ENCODE assay signal across 11 cellular contexts in the genomic region with DNA sequence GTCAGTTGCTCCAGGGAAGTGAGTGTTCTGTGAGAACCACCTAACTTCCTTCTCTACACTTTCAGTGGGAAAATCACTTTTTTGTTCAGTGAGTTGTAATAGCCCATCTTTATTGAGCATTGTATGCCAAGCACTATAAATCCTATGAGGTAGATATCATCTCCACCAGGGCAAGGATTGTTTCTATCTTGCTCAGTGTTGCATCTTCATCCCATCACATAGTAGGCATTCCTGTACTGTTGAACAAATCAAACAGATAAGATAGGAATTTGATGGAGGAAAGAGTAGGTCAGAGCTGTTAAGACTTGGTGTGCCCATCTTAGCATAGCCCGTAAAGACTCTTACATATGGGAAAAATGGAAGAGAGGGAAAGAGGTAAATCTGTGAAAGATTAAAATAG. TPM values are rescaled to one million over a fixed set of nuclear protein-coding genes. Genes with fewer than 3 reads are reported as not detected.
A peak's percentile ranks its signal among the peaks of the same experiment; 100 is the strongest.
DNase-seq lines count a peak whose midpoint lies in the region; ATAC-seq and TF ChIP-seq lines count a peak whose summit lies in the region.
"Had no signal": no experiment of that assay in that cellular context is flagged by ENCODE, and none has a peak within 500 bp of the region (broad histone marks: within the 10 kb centered on the region; RNA-seq: fewer than 3 reads in every experiment).

No MANE protein-coding gene starts in this region.

- no peak overlapping the region for H3K9ac ChIP-seq in SK-N-SH

- H3K27ac ChIP-seq in SK-N-SH (ENCODE audit: low read depth in 2 of 2, low read length in 1 of 2) (peak overlapping the region; percentile 98 to 99; a peak in 3 of 4 replicates), adrenal gland (peak overlapping the region in 3 of 5 donors; percentile 19 to 98 (median 97)), temporal lobe (ENCODE audit: low read depth, low read length) (peak overlapping the region; percentile 89)

- peaks cover 4% of the 10 kb centered on the region; the same call in 1 of the 2 replicates for H4K20me1 ChIP-seq in SK-N-SH (ENCODE audit: insufficient read depth)

- no peaks in the 10 kb centered on the region for H3K27me3 Mint-ChIP-seq in memory B cell

- no peak overlapping the region for H3K4me3 ChIP-seq in SK-N-SH (ENCODE audit: low read depth in 2 of 2, low read length in 1 of 2)
- no peak overlapping the region for H3K4me3 ChIP-seq in adrenal gland

- H3K36me3 ChIP-seq in SK-N-SH (replicated peaks in 1 of 2; ENCODE audit: control insufficient read depth in 1 of 2, insufficient read depth in 2 of 2, low read length in 1 of 2) (peaks cover 21 to 41% of the 10 kb centered on the region in 2 experiments), adrenal gland (replicated peaks in 1 of 2) (peaks cover 0 to 22% of the 10 kb centered on the region in 2 donors)

- H3K27me3 ChIP-seq in SK-N-SH (ENCODE audit: insufficient read depth) (no peaks in the 10 kb centered on the region), adrenal gland (no peaks in the 10 kb centered on the region)

- TF ChIP-seq CTCF in SK-N-SH (IDR thresholded peaks at IDR 0.05) (no peak), adrenal gland (IDR thresholded peaks at IDR 0.05) (no peak)

- H3K9me3 Mint-ChIP-seq in memory B cell: no peaks in the 10 kb centered on the region

- H3F3A ChIP-seq in SK-N-SH (replicated peaks; ENCODE audit: insufficient read depth): peaks cover 34% of the 10 kb centered on the region

- TF ChIP-seq RAD21 in SK-N-SH (IDR thresholded peaks at IDR 0.05; ENCODE audit: low read length): no peak

- ATAC-seq in SK-N-SH treated with all-trans-retinoic acid at 6 μM for 48 hours: no peak
- ATAC-seq in memory B cell (ENCODE audit: low read depth): no peak
- no peak for ATAC-seq in HG02642 (IDR thresholded peaks at IDR 0.05; ENCODE audit: poor library complexity, unreplicated experiment)

- peaks cover 48% of the 10 kb centered on the region for H3K4me1 Mint-ChIP-seq in memory B cell

- H3K9me3 ChIP-seq in SK-N-SH (no peaks in the 10 kb centered on the region), adrenal gland (replicated peaks in 1 of 3) (no peaks in the 10 kb centered on the region)

- H3K4me3 Mint-ChIP-seq in memory B cell: no peak overlapping the region

- peaks cover 30% of the 10 kb centered on the region for H3K79me2 ChIP-seq in SK-N-SH (ENCODE audit: insufficient read depth)

- DNase-seq in SK-N-SH: no peak
- no peak for DNase-seq in adrenal gland
- DNase-seq in memory B cell (ENCODE audit: low spot score in 2 of 2): no peak
- DNase-seq in cerebellar cortex (ENCODE audit: low spot score): no peak
- DNase-seq in DMS 273 treated with DMSO at 0.1 percent for 48 hours (lab: John Stamatoyannopoulos, UW): no peak
- DNase-seq: 8988T; activated CD4-positive, alpha-beta T cell treated with anti-CD3 and anti-CD28 coated beads, Interleukin-2, amount 50 U/mL, for 1 hour; cerebellar nuclear complex had no signal

- TF ChIP-seq EP300 in SK-N-SH (IDR thresholded peaks at IDR 0.05; ENCODE audit: borderline replicate concordance in 1 of 2, low read depth in 1 of 2, low read length in 1 of 2): no peak

- H3K9me2 ChIP-seq in SK-N-SH: no peaks in the 10 kb centered on the region

- H3K36me3 Mint-ChIP-seq in memory B cell: peaks cover 4% of the 10 kb centered on the region

- no peak overlapping the region for H3K4me2 ChIP-seq in SK-N-SH

- 95% methylated on average over 1 of the region's 1 CpG for WGBS in SK-N-SH (ENCODE audit: low lambda C conversion rate)
- WGBS in adrenal gland, 4 donors: 91 to 100% (median 93%) methylated on average over 1 of the region's 1 CpG

- no peak overlapping the region for H2AFZ ChIP-seq in SK-N-SH (ENCODE audit: low read depth)

- TF ChIP-seq POLR2A in adrenal gland (IDR thresholded peaks at IDR 0.05): no peak

- POLR2A ChIA-PET in SK-N-SH (lab: Yijun Ruan, JAX): interaction anchor here (0.5 to 0.7 kb wide), 2 partner anchors 48 to 285 kb away, joined by 3 to 8 read pairs; no protein-coding TSS in a partner anchor

- intact Hi-C loops in adrenal gland (cut with DNase I): loop anchor here (5.0 kb wide), 1 partner anchor 88 kb away; a partner anchor contains a TSS

- H3K27ac Mint-ChIP-seq in memory B cell: peak overlapping the region; percentile 99

- CTCF ChIA-PET in SK-N-SH (lab: Yijun Ruan, JAX): interaction anchor here (0.6 to 2.4 kb wide), 4 partner anchors 30 to 182 kb away, joined by 3 to 24 read pairs (median 4); no protein-coding TSS in a partner anchor

- H3K4me1 ChIP-seq in SK-N-SH (ENCODE audit: control insufficient read depth in 1 of 2, insufficient read depth in 2 of 2, low read depth in 1 of 2, low read length in 1 of 2): peaks cover 29 to 34% of the 10 kb centered on the region in 2 experiments
- H3K4me1 ChIP-seq in adrenal gland (replicated peaks in 1 of 2): peaks cover 41 to 59% of the 10 kb centered on the region in 2 donors

TF ChIP-seq in SK-N-SH, 30 proteins besides CTCF, POLR2A, EP300 and RAD21:
- TF ChIP-seq MXI1 (IDR thresholded peaks at IDR 0.05; ENCODE audit: low read depth, low read length): no peak
- TF ChIP-seq, protein P1, sequence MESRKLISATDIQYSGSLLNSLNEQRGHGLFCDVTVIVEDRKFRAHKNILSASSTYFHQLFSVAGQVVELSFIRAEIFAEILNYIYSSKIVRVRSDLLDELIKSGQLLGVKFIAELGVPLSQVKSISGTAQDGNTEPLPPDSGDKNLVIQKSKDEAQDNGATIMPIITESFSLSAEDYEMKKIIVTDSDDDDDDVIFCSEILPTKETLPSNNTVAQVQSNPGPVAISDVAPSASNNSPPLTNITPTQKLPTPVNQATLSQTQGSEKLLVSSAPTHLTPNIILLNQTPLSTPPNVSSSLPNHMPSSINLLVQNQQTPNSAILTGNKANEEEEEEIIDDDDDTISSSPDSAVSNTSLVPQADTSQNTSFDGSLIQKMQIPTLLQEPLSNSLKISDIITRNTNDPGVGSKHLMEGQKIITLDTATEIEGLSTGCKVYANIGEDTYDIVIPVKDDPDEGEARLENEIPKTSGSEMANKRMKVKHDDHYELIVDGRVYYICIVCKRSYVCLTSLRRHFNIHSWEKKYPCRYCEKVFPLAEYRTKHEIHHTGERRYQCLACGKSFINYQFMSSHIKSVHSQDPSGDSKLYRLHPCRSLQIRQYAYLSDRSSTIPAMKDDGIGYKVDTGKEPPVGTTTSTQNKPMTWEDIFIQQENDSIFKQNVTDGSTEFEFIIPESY (IDR thresholded peaks at IDR 0.05; ENCODE audit: borderline replicate concordance, low read depth): no peak

TF ChIP-seq in SK-N-SH treated with all-trans-retinoic acid at 6 μM for 48 hours, 23 proteins besides CTCF, POLR2A, EP300 and RAD21 (continues in another document):
- TF ChIP-seq TOX (CRISPR knock-in tag; IDR thresholded peaks at IDR 0.05; ENCODE audit: borderline replicate concordance) (no peak), PPARA (CRISPR knock-in tag; IDR thresholded peaks at IDR 0.05; ENCODE audit: borderline replicate concordance) (no peak), ZC3H10 (CRISPR knock-in tag; IDR thresholded peaks at IDR 0.05) (no peak), OSR1 (CRISPR knock-in tag; IDR thresholded peaks at IDR 0.05) (no peak), SNAI2 (CRISPR knock-in tag; IDR thresholded peaks at IDR 0.05) (no peak), BACH2 (CRISPR knock-in tag; IDR thresholded peaks at IDR 0.05; ENCODE audit: borderline replicate concordance) (no peak), ESRRG (CRISPR knock-in tag; IDR thresholded peaks at IDR 0.05) (no peak), RARB (CRISPR knock-in tag; IDR thresholded peaks at IDR 0.05) (no peak)
- TF ChIP-seq, protein P2, sequence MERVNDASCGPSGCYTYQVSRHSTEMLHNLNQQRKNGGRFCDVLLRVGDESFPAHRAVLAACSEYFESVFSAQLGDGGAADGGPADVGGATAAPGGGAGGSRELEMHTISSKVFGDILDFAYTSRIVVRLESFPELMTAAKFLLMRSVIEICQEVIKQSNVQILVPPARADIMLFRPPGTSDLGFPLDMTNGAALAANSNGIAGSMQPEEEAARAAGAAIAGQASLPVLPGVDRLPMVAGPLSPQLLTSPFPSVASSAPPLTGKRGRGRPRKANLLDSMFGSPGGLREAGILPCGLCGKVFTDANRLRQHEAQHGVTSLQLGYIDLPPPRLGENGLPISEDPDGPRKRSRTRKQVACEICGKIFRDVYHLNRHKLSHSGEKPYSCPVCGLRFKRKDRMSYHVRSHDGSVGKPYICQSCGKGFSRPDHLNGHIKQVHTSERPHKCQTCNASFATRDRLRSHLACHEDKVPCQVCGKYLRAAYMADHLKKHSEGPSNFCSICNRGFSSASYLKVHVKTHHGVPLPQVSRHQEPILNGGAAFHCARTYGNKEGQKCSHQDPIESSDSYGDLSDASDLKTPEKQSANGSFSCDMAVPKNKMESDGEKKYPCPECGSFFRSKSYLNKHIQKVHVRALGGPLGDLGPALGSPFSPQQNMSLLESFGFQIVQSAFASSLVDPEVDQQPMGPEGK (CRISPR knock-in tag; IDR thresholded peaks at IDR 0.05; ENCODE audit: borderline replicate concordance): no peak

RNA-seq across cellular contexts. Expression of a gene that starts 2.9 kb away (rescaled TPM):
- polyA plus RNA-seq in SK-N-SH (2012; rRNA removed) (16.5 and 26.4 TPM in 2 replicates), adrenal gland (10 to 100 TPM in 1 of 3 donors, 1 to 10 TPM in 2; 6.7 to 18.7 (median 8.5) TPM)
- polyA plus RNA-seq in SK-N-SH (2012; cell fraction: cytosol; rRNA removed): 14.6 and 18.7 TPM in 2 replicates
- 15.9 and 31.9 TPM in 2 replicates for polyA plus RNA-seq in SK-N-SH (2012; cell fraction: nucleus; rRNA removed)
- total RNA-seq in adrenal gland (10 to 100 TPM; 11.8 to 43.1 (median 34.4) TPM), temporal lobe (4.9 TPM)

RNA-seq across cellular contexts. Expression of a gene that starts 41.6 kb away (rescaled TPM):
- polyA plus RNA-seq in SK-N-SH (2012; rRNA removed): 33.0 and 35.3 TPM in 2 replicates
- 16.3 and 25.5 TPM in 2 replicates for polyA plus RNA-seq in SK-N-SH (2012; cell fraction: cytosol; rRNA removed)
- 54.3 and 58.6 TPM in 2 replicates for polyA plus RNA-seq in SK-N-SH (2012; cell fraction: nucleus; rRNA removed)
- total RNA-seq in adrenal gland: 10 to 100 TPM in 4 of 8 donors, 1 to 10 TPM in 4; 4.9 to 16.5 (median 10.0) TPM
- polyA plus RNA-seq in adrenal gland: 10 to 100 TPM in 2 of 3 donors, 1 to 10 TPM in 1; 5.7 to 13.4 (median 11.7) TPM
- 5.4 TPM for total RNA-seq in temporal lobe
